ENCODE assay signal across 7 cellular contexts in the genomic region with DNA sequence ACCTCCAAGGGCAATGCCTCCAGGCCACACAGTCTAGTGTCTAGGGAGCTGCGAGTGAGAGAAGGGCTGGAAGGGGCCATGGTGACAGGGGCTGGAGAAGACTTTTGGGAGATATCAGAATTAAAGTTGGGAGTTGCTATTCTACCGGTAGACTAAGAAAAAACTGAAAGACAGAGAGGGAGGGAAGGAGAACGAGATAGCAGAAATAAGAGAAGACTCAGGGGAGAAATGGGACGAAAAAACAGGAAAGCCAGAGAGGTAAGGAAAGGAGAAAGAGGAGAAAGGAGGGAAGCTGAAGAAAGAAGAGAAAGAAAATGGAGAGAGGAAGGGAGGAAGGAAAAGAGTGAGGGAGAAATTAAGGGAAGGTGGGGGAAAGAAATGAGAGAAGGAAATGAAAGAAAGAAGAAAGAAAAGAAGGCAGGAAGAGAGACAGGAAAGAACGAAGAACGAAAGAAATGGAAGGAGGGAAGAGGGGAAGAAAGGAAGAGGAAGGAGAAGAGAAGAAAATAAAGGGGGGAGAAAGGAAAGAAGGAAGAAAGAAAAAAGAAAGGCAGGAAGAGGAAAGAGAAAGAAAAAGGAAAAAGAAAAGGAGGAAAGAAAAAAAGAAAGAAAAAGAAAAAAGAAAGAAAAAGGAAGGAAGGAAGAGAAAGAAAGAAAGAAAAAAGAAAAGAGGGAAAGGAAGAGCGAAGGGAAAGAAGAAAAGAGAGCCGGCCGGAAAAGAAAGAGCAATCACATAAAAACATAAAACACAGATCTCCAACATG. TPM values are rescaled to one million over a fixed set of nuclear protein-coding genes. Genes with fewer than 3 reads are reported as not detected.
DNase-seq lines count a peak whose midpoint lies in the region; ATAC-seq and TF ChIP-seq lines count a peak whose summit lies in the region.

No MANE protein-coding gene starts in this region.

- H3K36me3 Mint-ChIP-seq in activated CD8-positive, alpha-beta T cell treated with anti-CD3 and anti-CD28 coated beads, Interleukin-2, amount 10 ng/mL, durations not matched to agents 7 days and 5 days (ENCODE audit: low read depth), result peaks cover 2% of the 10 kb centered on the region

- H3K9me3 Mint-ChIP-seq in activated CD8-positive, alpha-beta T cell treated with anti-CD3 and anti-CD28 coated beads, Interleukin-2, amount 10 ng/mL, durations not matched to agents 7 days and 5 days (ENCODE audit: insufficient read depth), result no peaks in the 10 kb centered on the region

- H3K27me3 ChIP-seq in iPS-20b (ENCODE audit: insufficient read depth, low read length) (peaks cover 93% of the 10 kb centered on the region), stomach (peaks cover 4 to 89% (median 60%) of the 10 kb centered on the region in 3 donors)

- H3K9ac ChIP-seq in iPS-20b (ENCODE audit: low read depth, low read length), result no peak overlapping the region

- peak overlapping the region; percentile 83 for H3K4me3 Mint-ChIP-seq in activated CD8-positive, alpha-beta T cell treated with anti-CD3 and anti-CD28 coated beads, Interleukin-2, amount 10 ng/mL, durations not matched to agents 7 days and 5 days

- WGBS in stomach, 5 donors, result 9 to 19% (median 14%) methylated on average over 8 to 9 of the region's 9 CpGs

- H3K27ac ChIP-seq in HEK293 (ENCODE audit: extremely low read depth, low read depth, low read length) (peak overlapping the region; percentile 78), iPS-20b (ENCODE audit: low read length) (no peak overlapping the region), stomach (peak overlapping the region; percentile 5 to 85 (median 79))

- peaks cover 61% of the 10 kb centered on the region for H3K27me3 Mint-ChIP-seq in activated CD8-positive, alpha-beta T cell treated with anti-CD3 and anti-CD28 coated beads, Interleukin-2, amount 10 ng/mL, durations not matched to agents 7 days and 5 days (ENCODE audit: low read depth)

- H3K4me1 ChIP-seq in HEK293 (ENCODE audit: control insufficient read depth, insufficient read depth, low read length) (peaks cover 10% of the 10 kb centered on the region; the same call in 1 of the 2 replicates), iPS-20b (ENCODE audit: insufficient read depth, low read length) (peaks cover 15% of the 10 kb centered on the region; the same call in 1 of the 2 replicates), stomach (peaks cover 14 to 56% (median 47%) of the 10 kb centered on the region in 4 donors)

- TF ChIP-seq CTCF in HEK293 (tag by site-specific recombination; IDR thresholded peaks at IDR 0.05) (no peak), stomach (IDR thresholded peaks at IDR 0.05) (no peak)

- H3K36me3 ChIP-seq in HEK293 (ENCODE audit: control insufficient read depth in 2 of 2, insufficient read depth in 1 of 2, low read length in 2 of 2), result no peaks in the 10 kb centered on the region
- H3K36me3 ChIP-seq in iPS-20b (ENCODE audit: insufficient read depth, low read depth, low read length), result no peaks in the 10 kb centered on the region
- no peaks in the 10 kb centered on the region for H3K36me3 ChIP-seq in stomach

- TF ChIP-seq EP300 in stomach (IDR thresholded peaks at IDR 0.05), result no peak

- peak overlapping the region; percentile 60 for H3K27ac Mint-ChIP-seq in activated CD8-positive, alpha-beta T cell treated with anti-CD3 and anti-CD28 coated beads, Interleukin-2, amount 10 ng/mL, durations not matched to agents 7 days and 5 days

- H3K4me3 ChIP-seq in HEK293 (ENCODE audit: low read depth, low read length) (peak overlapping the region; percentile 59), iPS-20b (ENCODE audit: low read length) (peak overlapping the region; percentile 71), stomach (peak overlapping the region; percentile 44 to 55 (median 52))

- DNase-seq in activated CD8-positive, alpha-beta T cell treated with anti-CD3 and anti-CD28 coated beads, Interleukin-2, amount 10 ng/mL, durations not matched to agents 7 days and 5 days, result no peak
- no peak for DNase-seq in stomach

- H3K4me1 Mint-ChIP-seq in activated CD8-positive, alpha-beta T cell treated with anti-CD3 and anti-CD28 coated beads, Interleukin-2, amount 10 ng/mL, durations not matched to agents 7 days and 5 days (ENCODE audit: low read depth), result peaks cover 46% of the 10 kb centered on the region

- no peak for TF ChIP-seq POLR2A in stomach (IDR thresholded peaks at IDR 0.05)

- intact Hi-C loops in stomach (cut with DNase I; ENCODE audit: low total_unique reads), result no loop called here

- H3K9me3 ChIP-seq in HEK293 (ENCODE audit: control insufficient read depth, insufficient read depth, low read depth, low read length) (no peaks in the 10 kb centered on the region), iPS-20b (ENCODE audit: insufficient read depth, low read depth, low read length) (peaks cover 2% of the 10 kb centered on the region; the same call in 1 of the 2 replicates), stomach (no peaks in the 10 kb centered on the region)

- CTCF ChIA-PET in HEK293 (lab: Yijun Ruan, JAX), result interaction anchor here (0.6 kb wide), 1 partner anchor 923 kb away, joined by 4 read pairs; no protein-coding TSS in a partner anchor
- CTCF ChIA-PET in activated CD8-positive, alpha-beta T cell treated with anti-CD3 and anti-CD28 coated beads, Interleukin-2, amount 10 ng/mL, durations not matched to agents 7 days and 5 days (lab: Charles Lee), result interaction anchor here (1.2 to 2.1 kb wide), 2 partner anchors 8 to 403 kb away, joined by 4 to 6 read pairs; no protein-coding TSS in a partner anchor

- POLR2A ChIA-PET in HEK293 (lab: Yijun Ruan, JAX), result no interaction called here
- POLR2A ChIA-PET in activated CD8-positive, alpha-beta T cell treated with anti-CD3 and anti-CD28 coated beads, Interleukin-2, amount 10 ng/mL, durations not matched to agents 7 days and 5 days (lab: Charles Lee), result no interaction called here

- ATAC-seq in activated CD8-positive, alpha-beta T cell treated with anti-CD3 and anti-CD28 coated beads, Interleukin-2, amount 10 ng/mL, durations not matched to agents 7 days and 5 days, result no peak
- no peak for ATAC-seq in HG02798 (IDR thresholded peaks at IDR 0.05; ENCODE audit: poor library complexity, unreplicated experiment)
- no peak for ATAC-seq in HG02588 (IDR thresholded peaks at IDR 0.05; ENCODE audit: unreplicated experiment)
- no peak for ATAC-seq in HG03095 (IDR thresholded peaks at IDR 0.05; ENCODE audit: unreplicated experiment)

TF ChIP-seq in HEK293, 187 proteins besides CTCF, POLR2A, EP300 and RAD21 (continues in another document):
- no peak for TF ChIP-seq IKZF3 (tag by site-specific recombination; IDR thresholded peaks at IDR 0.05)
- TF ChIP-seq ZNF626 (tag by site-specific recombination; IDR thresholded peaks at IDR 0.05), result no peak
- no peak for TF ChIP-seq SP7 (tag by site-specific recombination; IDR thresholded peaks at IDR 0.05)
- 0 out of 2 replicates have a peak, but pooled peaks have one; percentile 43 for TF ChIP-seq BCL11A (tag by site-specific recombination; IDR thresholded peaks at IDR 0.05; ENCODE audit: low read depth)
- 0 out of 2 replicates have a peak, but pooled peaks have one; percentile 2 for TF ChIP-seq ZNF202 (tag by site-specific recombination; IDR thresholded peaks at IDR 0.05; ENCODE audit: borderline replicate concordance)
- TF ChIP-seq ZNF677 (tag by site-specific recombination; IDR thresholded peaks at IDR 0.05), result no peak
- no peak for TF ChIP-seq ZNF501 (tag by site-specific recombination; IDR thresholded peaks at IDR 0.05)
- TF ChIP-seq ZNF548 (tag by site-specific recombination; IDR thresholded peaks at IDR 0.05), result no peak
- TF ChIP-seq, protein P1, sequence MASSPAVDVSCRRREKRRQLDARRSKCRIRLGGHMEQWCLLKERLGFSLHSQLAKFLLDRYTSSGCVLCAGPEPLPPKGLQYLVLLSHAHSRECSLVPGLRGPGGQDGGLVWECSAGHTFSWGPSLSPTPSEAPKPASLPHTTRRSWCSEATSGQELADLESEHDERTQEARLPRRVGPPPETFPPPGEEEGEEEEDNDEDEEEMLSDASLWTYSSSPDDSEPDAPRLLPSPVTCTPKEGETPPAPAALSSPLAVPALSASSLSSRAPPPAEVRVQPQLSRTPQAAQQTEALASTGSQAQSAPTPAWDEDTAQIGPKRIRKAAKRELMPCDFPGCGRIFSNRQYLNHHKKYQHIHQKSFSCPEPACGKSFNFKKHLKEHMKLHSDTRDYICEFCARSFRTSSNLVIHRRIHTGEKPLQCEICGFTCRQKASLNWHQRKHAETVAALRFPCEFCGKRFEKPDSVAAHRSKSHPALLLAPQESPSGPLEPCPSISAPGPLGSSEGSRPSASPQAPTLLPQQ (tag by site-specific recombination; IDR thresholded peaks at IDR 0.05), result no peak
- TF ChIP-seq ZNF514 (tag by site-specific recombination; IDR thresholded peaks at IDR 0.05), result peak; percentile 63; the same call in 1 of the 2 replicates
- TF ChIP-seq ZNF571 (tag by site-specific recombination; IDR thresholded peaks at IDR 0.05), result no peak
- TF ChIP-seq ZNF654 (tag by site-specific recombination; IDR thresholded peaks at IDR 0.05; ENCODE audit: low read depth), result no peak; the same call in 1 of the 2 replicates
- no peak for TF ChIP-seq ZNF600 (tag by site-specific recombination; IDR thresholded peaks at IDR 0.05)
- no peak; the same call in 1 of the 2 replicates for TF ChIP-seq GLIS1 (tag by site-specific recombination; IDR thresholded peaks at IDR 0.05)
- TF ChIP-seq ZNF510 (tag by site-specific recombination; IDR thresholded peaks at IDR 0.05; ENCODE audit: insufficient replicate concordance), result no peak

RNA-seq across cellular contexts. Expression of a gene that starts 1.2 kb away (rescaled TPM):
- total RNA-seq in activated CD8-positive, alpha-beta T cell treated with anti-CD3 and anti-CD28 coated beads, Interleukin-2, amount 10 ng/mL, durations not matched to agents 7 days and 5 days, result under 1 TPM; 0.08 to 0.52 TPM
- 10 to 100 TPM in 3 of 5 donors, 1 to 10 TPM in 2; 8.4 to 70.6 (median 18.0) TPM for total RNA-seq in stomach
- 1 to 10 TPM; 1.8 to 1.9 (median 1.9) TPM for polyA plus RNA-seq in stomach

Comparison
In these comparisons a context has a peak if more than half of its experiments do, and no peak if none do; other contexts are left out.
1. RNA of a gene that starts 1.2 kb away (total RNA-seq): 8.4 to 70.6 TPM in stomach; 0.08 to 0.52 TPM in activated CD8-positive, alpha-beta T cell treated with anti-CD3 and anti-CD28 coated beads, Interleukin-2, amount 10 ng/mL, durations not matched to agents 7 days and 5 days; every median in the first group is over 4 times any median in the second.
2. Peak in every context shown above with its lines, with median percentiles within 50 percentile points of each other: H3K4me3 ChIP-seq.